17 cellular contexts compared by ENCODE assay signal in genomic region chr17:6100146-6100545, GRCh38. TPM values are rescaled to one million over a fixed set of nuclear protein-coding genes. Genes with fewer than 3 reads are reported as not detected.
DNase-seq lines count a peak whose midpoint lies in the region; ATAC-seq and TF ChIP-seq lines count a peak whose summit lies in the region.
"Had no signal": no experiment of that assay in that cellular context is flagged by ENCODE, and none has a peak within 500 bp of the region (broad histone marks: within the 10 kb centered on the region; RNA-seq: fewer than 3 reads in every experiment).

No MANE protein-coding gene starts in this region.

- H3K9me3 ChIP-seq in right cardiac atrium (ENCODE audit: control insufficient read depth, low read length) = no peaks in the 10 kb centered on the region
- H3K9me3 ChIP-seq: BLaER1, HAP-1 had no signal

- intact Hi-C loops in cardiac septum (cut with DNase I) = no loop called here
- intact Hi-C loops in right cardiac atrium (cut with DNase I) = no loop called here
- intact Hi-C loops in posterior vena cava (cut with DNase I) = no loop called here

- 90% methylated on average over 9 of the region's 9 CpGs for WGBS in right cardiac atrium

- H3K4me3 ChIP-seq in right cardiac atrium (ENCODE audit: low read length) = no peak overlapping the region
- H3K4me3 ChIP-seq: BLaER1, GM23248, HAP-1 had no signal

- DNase-seq in cardiac septum (ENCODE audit: low spot score) (peak; percentile 63), right cardiac atrium (no peak), endothelial cell (ENCODE audit: low spot score) (no peak), posterior vena cava (ENCODE audit: low spot score) (peak; percentile 3), COLO668 (lab: John Stamatoyannopoulos, UW; ENCODE audit: unreplicated experiment) (no peak), T-helper 9 cell (no peak)
- no peak for DNase-seq in activated naive CD4-positive, alpha-beta T cell (lab: John Stamatoyannopoulos, UW)
- DNase-seq: 8988T; AML-193; CD8-positive, alpha-beta memory T cell; DMS53; GF-D8; GM23248 had no signal

- peaks cover 53% of the 10 kb centered on the region for H3K4me1 Mint-ChIP-seq in endothelial cell (ENCODE audit: unreplicated experiment)
- H3K4me1 Mint-ChIP-seq: CD8-positive, alpha-beta memory T cell had no signal

- ATAC-seq in right cardiac atrium = no peak
- no peak for ATAC-seq in GM19455 (IDR thresholded peaks at IDR 0.05; ENCODE audit: unreplicated experiment)
- ATAC-seq: HepG2 had no signal

- H3K9me3 Mint-ChIP-seq in endothelial cell (ENCODE audit: unreplicated experiment) = no peaks in the 10 kb centered on the region
- H3K9me3 Mint-ChIP-seq: CD8-positive, alpha-beta memory T cell had no signal

- peaks cover under 1% of the 10 kb centered on the region for H3K27me3 Mint-ChIP-seq in endothelial cell (ENCODE audit: unreplicated experiment)

- H3K27ac ChIP-seq in right cardiac atrium (ENCODE audit: low read length) = no peak overlapping the region
- H3K27ac ChIP-seq: BLaER1, GM23248 had no signal

- H3K27ac Mint-ChIP-seq in endothelial cell (ENCODE audit: unreplicated experiment) = no peak overlapping the region
- H3K27ac Mint-ChIP-seq: CD8-positive, alpha-beta memory T cell had no signal

- peaks cover 2% of the 10 kb centered on the region for H3K4me1 ChIP-seq in right cardiac atrium (ENCODE audit: control insufficient read depth, insufficient read depth, low read length)
- H3K4me1 ChIP-seq: HAP-1 had no signal

- H3K4me3 Mint-ChIP-seq in endothelial cell (ENCODE audit: unreplicated experiment) = peak overlapping the region; percentile 28
- H3K4me3 Mint-ChIP-seq: CD8-positive, alpha-beta memory T cell had no signal

- H3K27me3 ChIP-seq in right cardiac atrium (ENCODE audit: control insufficient read depth, insufficient read depth) = no peaks in the 10 kb centered on the region
- H3K27me3 ChIP-seq: BLaER1 had no signal

- peaks cover 30% of the 10 kb centered on the region for H3K36me3 Mint-ChIP-seq in endothelial cell (ENCODE audit: low read depth, unreplicated experiment)
- H3K36me3 Mint-ChIP-seq: CD8-positive, alpha-beta memory T cell had no signal

- TF ChIP-seq CTCF in endothelial cell (IDR thresholded peaks at IDR 0.05; ENCODE audit: unreplicated experiment) = no peak

RNA-seq across cellular contexts. Expression of gene WSCD1, which starts 30.0 kb away (rescaled TPM):
- 1.4 TPM for total RNA-seq in cardiac septum
- 1 to 10 TPM; 3.4 to 9.2 (median 7.2) TPM for total RNA-seq in right cardiac atrium
- polyA plus RNA-seq in right cardiac atrium = 2.6 TPM
- 43.9 TPM for total RNA-seq in endothelial cell (ENCODE audit: unreplicated experiment)
- total RNA-seq in posterior vena cava = 1 to 10 TPM; 4.2 to 6.0 TPM
- polyA plus RNA-seq: CD8-positive, alpha-beta memory T cell; GM23248 had no signal

Comparison
In these comparisons a context has a peak if more than half of its experiments do, and no peak if none do; other contexts are left out.
1. DNase-seq: peak in cardiac septum (single experiment) and posterior vena cava (single experiment); none in right cardiac atrium (0 of 3), endothelial cell (single experiment), COLO668 (single experiment), T-helper 9 cell (single experiment) and activated naive CD4-positive, alpha-beta T cell (0 of 4).